Comparison of ENCODE assay signal across 1 cellular context in the genomic region with DNA sequence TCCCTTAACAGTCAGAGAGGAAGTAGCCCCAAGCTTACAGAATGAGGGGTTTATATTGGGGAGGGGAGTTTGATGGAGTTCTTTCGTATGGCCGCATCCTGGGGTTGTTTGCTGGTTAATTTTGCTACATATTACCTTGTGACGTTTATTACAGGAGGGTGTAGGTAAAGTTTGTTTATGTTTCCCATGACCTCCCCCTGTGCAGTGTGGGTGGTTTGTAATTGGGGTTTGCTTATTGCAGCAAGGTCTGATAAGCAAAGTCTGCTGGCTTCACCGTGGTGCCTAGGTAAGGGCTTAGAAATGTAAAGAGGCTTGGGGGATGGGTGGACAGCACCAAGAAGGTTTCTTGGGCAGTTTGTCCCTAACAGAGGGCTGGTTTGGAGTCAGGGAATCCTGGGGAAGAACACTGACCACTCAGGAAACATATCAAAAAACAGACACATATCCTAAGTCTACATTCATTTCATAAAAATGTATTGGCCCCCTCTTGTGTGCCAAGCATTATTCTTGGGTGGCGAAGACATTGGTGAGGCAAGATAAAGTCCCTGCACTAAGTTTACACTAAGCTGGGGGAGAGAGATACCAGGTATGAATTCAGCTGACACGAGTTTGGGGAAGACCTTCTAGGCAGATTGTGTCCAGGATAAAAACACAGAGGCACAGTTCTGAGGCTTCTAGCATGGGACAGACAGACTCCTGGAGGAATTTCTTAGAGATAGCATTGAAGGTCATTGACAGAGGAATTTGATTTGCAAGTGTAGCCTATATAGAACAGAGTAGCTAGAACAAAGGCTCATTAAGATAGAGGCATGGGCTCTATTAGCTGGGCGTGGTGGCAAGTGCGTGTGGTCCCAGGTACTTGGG.
TF ChIP-seq lines count a peak whose summit lies in the region.

No MANE protein-coding gene starts in this region.

TF ChIP-seq in GM23338, 12 proteins besides CTCF, POLR2A, EP300 and RAD21 (continued from another document):
- TF ChIP-seq, protein P1, sequence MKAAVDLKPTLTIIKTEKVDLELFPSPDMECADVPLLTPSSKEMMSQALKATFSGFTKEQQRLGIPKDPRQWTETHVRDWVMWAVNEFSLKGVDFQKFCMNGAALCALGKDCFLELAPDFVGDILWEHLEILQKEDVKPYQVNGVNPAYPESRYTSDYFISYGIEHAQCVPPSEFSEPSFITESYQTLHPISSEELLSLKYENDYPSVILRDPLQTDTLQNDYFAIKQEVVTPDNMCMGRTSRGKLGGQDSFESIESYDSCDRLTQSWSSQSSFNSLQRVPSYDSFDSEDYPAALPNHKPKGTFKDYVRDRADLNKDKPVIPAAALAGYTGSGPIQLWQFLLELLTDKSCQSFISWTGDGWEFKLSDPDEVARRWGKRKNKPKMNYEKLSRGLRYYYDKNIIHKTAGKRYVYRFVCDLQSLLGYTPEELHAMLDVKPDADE (IDR thresholded peaks at IDR 0.05): no peak
- no peak for TF ChIP-seq EZH2 (IDR thresholded peaks at IDR 0.05; ENCODE audit: low read depth, unreplicated experiment)
- no peak for TF ChIP-seq CREB1 (CRISPR knock-in tag; IDR thresholded peaks at IDR 0.05; ENCODE audit: low read depth)
- no peak for TF ChIP-seq NANOG (IDR thresholded peaks at IDR 0.05; ENCODE audit: borderline replicate concordance)
- no peak for TF ChIP-seq ZNF331 (CRISPR knock-in tag; IDR thresholded peaks at IDR 0.05; ENCODE audit: low read depth)
- TF ChIP-seq EZH2phosphoT487 (IDR thresholded peaks at IDR 0.05; ENCODE audit: unreplicated experiment): no peak
- no peak for TF ChIP-seq POLR2AphosphoS5 (IDR thresholded peaks at IDR 0.05; ENCODE audit: low read depth)
- TF ChIP-seq, protein P2, sequence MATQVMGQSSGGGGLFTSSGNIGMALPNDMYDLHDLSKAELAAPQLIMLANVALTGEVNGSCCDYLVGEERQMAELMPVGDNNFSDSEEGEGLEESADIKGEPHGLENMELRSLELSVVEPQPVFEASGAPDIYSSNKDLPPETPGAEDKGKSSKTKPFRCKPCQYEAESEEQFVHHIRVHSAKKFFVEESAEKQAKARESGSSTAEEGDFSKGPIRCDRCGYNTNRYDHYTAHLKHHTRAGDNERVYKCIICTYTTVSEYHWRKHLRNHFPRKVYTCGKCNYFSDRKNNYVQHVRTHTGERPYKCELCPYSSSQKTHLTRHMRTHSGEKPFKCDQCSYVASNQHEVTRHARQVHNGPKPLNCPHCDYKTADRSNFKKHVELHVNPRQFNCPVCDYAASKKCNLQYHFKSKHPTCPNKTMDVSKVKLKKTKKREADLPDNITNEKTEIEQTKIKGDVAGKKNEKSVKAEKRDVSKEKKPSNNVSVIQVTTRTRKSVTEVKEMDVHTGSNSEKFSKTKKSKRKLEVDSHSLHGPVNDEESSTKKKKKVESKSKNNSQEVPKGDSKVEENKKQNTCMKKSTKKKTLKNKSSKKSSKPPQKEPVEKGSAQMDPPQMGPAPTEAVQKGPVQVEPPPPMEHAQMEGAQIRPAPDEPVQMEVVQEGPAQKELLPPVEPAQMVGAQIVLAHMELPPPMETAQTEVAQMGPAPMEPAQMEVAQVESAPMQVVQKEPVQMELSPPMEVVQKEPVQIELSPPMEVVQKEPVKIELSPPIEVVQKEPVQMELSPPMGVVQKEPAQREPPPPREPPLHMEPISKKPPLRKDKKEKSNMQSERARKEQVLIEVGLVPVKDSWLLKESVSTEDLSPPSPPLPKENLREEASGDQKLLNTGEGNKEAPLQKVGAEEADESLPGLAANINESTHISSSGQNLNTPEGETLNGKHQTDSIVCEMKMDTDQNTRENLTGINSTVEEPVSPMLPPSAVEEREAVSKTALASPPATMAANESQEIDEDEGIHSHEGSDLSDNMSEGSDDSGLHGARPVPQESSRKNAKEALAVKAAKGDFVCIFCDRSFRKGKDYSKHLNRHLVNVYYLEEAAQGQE (IDR thresholded peaks at IDR 0.05; ENCODE audit: unreplicated experiment): no peak
TF ChIP-seq in GM23338: peak in this region for 0.
